8 cellular contexts compared by ENCODE assay signal in the genomic region with DNA sequence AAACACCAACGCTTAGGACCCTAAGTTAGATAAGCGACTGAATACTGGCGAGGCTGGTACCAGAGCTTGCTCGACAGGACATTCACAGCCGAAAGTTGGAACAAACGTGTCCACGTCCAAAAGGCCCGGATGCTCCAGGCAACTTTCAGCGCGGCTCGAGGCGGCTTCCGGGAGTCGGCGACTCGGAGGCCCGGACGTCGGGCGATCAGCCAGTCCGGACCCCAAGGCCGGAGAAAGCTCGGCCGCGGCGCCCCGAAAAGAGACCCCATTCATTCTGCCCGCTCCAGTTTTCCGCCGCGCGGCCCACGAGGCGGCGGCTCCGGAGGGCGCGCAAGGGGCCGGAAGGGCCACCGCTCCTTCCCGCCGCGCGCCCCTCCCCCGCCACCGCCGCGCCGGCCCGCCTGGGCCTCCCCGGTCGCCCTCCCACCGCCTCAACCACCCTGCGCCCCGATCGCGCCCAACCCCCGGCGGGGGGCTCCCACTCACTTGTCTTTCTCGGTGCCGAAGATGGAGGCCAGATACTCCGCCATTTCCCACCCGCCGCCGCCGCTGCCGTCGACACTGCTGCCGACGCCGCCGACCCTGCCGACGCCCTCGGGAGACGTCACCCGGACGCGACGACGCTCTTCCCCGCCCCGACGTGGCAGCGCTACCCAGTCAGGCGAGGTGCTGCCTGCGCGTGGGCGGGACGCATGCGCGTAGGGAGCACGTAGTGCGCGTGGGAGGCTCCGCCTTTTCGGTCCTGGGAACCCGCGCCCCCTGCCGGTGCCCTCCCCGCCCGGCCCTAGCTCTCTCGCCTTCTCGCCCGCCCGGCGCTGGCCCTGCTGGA. TPM values are rescaled to one million over a fixed set of nuclear protein-coding genes. Genes with fewer than 3 reads are reported as not detected.
DNase-seq lines count a peak whose midpoint lies in the region; ATAC-seq and TF ChIP-seq lines count a peak whose summit lies in the region.
"Not testable (repeated sequence)": the region's sequence is repeated elsewhere in the genome, so short reads cannot be mapped to it uniquely, and the experiment has no call there.

A gene with protein sequence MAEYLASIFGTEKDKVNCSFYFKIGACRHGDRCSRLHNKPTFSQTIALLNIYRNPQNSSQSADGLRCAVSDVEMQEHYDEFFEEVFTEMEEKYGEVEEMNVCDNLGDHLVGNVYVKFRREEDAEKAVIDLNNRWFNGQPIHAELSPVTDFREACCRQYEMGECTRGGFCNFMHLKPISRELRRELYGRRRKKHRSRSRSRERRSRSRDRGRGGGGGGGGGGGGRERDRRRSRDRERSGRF (minus strand): TSS at position 606 of the 829 bp plus-strand sequence. CDS start 76 bp downstream, at position 530.

- not testable (repeated sequence) for H3K4me1 Mint-ChIP-seq in activated B cell treated with CpG ODN at 0.5 μM for 24 hours

- H3F3A ChIP-seq in GM23248 (ENCODE audit: insufficient read depth) = not testable (repeated sequence)

- not testable (repeated sequence) for H3K79me2 ChIP-seq in GM23248 (ENCODE audit: insufficient read depth)

- not testable (repeated sequence) for H2AFZ ChIP-seq in GM23248

- CTCF ChIA-PET in activated B cell treated with CpG ODN at 0.5 μM for 24 hours (lab: Charles Lee) = not testable (repeated sequence)

- not testable (repeated sequence) for H3K36me3 Mint-ChIP-seq in activated B cell treated with CpG ODN at 0.5 μM for 24 hours (ENCODE audit: low read depth)

- H3K9me3 ChIP-seq in GM23248 (ENCODE audit: low read depth); breast epithelium; left ventricle myocardium inferior (replicated peaks): not testable (repeated sequence)

- H3K4me3 ChIP-seq in GM23248 = peak within 1 kb of the TSS; percentile 64
- peak within 1 kb of the TSS in 2 of 3 donors; percentile 64 to 65 for H3K4me3 ChIP-seq in breast epithelium
- peak within 1 kb of the TSS; percentile 73 for H3K4me3 ChIP-seq in left ventricle myocardium inferior

- H3K4me1 ChIP-seq in GM23248 (ENCODE audit: insufficient read depth); breast epithelium; left ventricle myocardium inferior: not testable (repeated sequence)

- H3K27ac ChIP-seq in GM23248 (peak within 1 kb of the TSS; percentile 57; the same call in 1 of the 2 replicates), breast epithelium (peak within 1 kb of the TSS; percentile 65 to 84), left ventricle myocardium inferior (replicated peaks) (peak within 1 kb of the TSS; percentile 82)

- H3K9ac ChIP-seq in GM23248 = peak within 1 kb of the TSS; percentile 83

- H3K27me3 Mint-ChIP-seq in activated B cell treated with CpG ODN at 0.5 μM for 24 hours = not testable (repeated sequence)

- not testable (repeated sequence) for H4K20me1 ChIP-seq in GM23248 (ENCODE audit: insufficient read depth)

- peak within 1 kb of the TSS; percentile 70 for H3K4me3 Mint-ChIP-seq in activated B cell treated with CpG ODN at 0.5 μM for 24 hours

- peak within 1 kb of the TSS; percentile 61 for H3K27ac Mint-ChIP-seq in activated B cell treated with CpG ODN at 0.5 μM for 24 hours

- H3K4me2 ChIP-seq in GM23248 (ENCODE audit: unreplicated experiment) = not testable (repeated sequence)

- H3K9me3 Mint-ChIP-seq in activated B cell treated with CpG ODN at 0.5 μM for 24 hours = not testable (repeated sequence)

- TF ChIP-seq POLR2A in breast epithelium (IDR thresholded peaks at IDR 0.05) = not testable (repeated sequence)

- POLR2A ChIA-PET in activated B cell treated with CpG ODN at 0.5 μM for 24 hours (lab: Charles Lee) = not testable (repeated sequence)

- not testable (repeated sequence) for H3K9me2 ChIP-seq in GM23248 (ENCODE audit: insufficient read depth)

- WGBS in GM23248 (ENCODE audit: low coverage in 1 of 2, low lambda C conversion rate in 2 of 2, missing lambda C conversion rate in 2 of 2), 2 experiments = no CpG with 5 or more reads among the region's 107 CpGs

- peak; percentile 55 for ATAC-seq in HG03558 (IDR thresholded peaks at IDR 0.05; ENCODE audit: extremely low read depth, unreplicated experiment)
- ATAC-seq in activated B cell treated with CpG ODN at 0.5 μM for 24 hours (ENCODE audit: low read depth) = peak; percentile 84
- ATAC-seq in stimulated activated naive CD8-positive, alpha-beta T cell treated with anti-CD3 and anti-CD28 coated beads, Interleukin-15, Interleukin-2, amounts not matched to agents 100 U/mL and 50 U/mL, for 24 hours = peak; percentile 91

- H3K36me3 ChIP-seq in GM23248 (ENCODE audit: low read depth); breast epithelium; left ventricle myocardium inferior: not testable (repeated sequence)

- intact Hi-C loops in activated B cell treated with CpG ODN at 0.5 μM for 24 hours (cut with micrococcal nuclease); breast epithelium (cut with DNase I; ENCODE audit: low total_unique reads); left ventricle myocardium inferior (cut with micrococcal nuclease): not testable (repeated sequence)

- DNase-seq in ELF-1 (ENCODE audit: low read depth, low spot score) (peak; percentile 24), GM23248 (peak; percentile 23), activated B cell treated with CpG ODN at 0.5 μM for 24 hours (peak; percentile 66), breast epithelium (ENCODE audit: low spot score in 2 of 2) (peak; percentile 53 to 62), left ventricle myocardium inferior (peak; percentile 77)
- DNase-seq in occipital lobe (lab: John Stamatoyannopoulos, UW) = not testable (repeated sequence)
- peak; percentile 64 for DNase-seq in stimulated activated naive CD8-positive, alpha-beta T cell treated with anti-CD3 and anti-CD28 coated beads, Interleukin-15, Interleukin-2, amounts not matched to agents 100 U/mL and 50 U/mL, for 24 hours

- in situ Hi-C loops in GM23248 (cut with MboI) = not testable (repeated sequence)

- TF ChIP-seq CTCF in activated B cell treated with CpG ODN at 0.5 μM for 24 hours (IDR thresholded peaks at IDR 0.05); breast epithelium (IDR thresholded peaks at IDR 0.05); left ventricle myocardium inferior (IDR thresholded peaks at IDR 0.05; ENCODE audit: borderline replicate concordance): not testable (repeated sequence)

- not testable (repeated sequence) for H3K27me3 ChIP-seq in GM23248 (replicated peaks; ENCODE audit: insufficient read depth); breast epithelium; left ventricle myocardium inferior (ENCODE audit: low read depth)

RNA-seq across cellular contexts. Expression of the gene that starts here (rescaled TPM):
- 12.3 and 19.0 TPM in 2 replicates for total RNA-seq in GM23248 (2014; rRNA removed; shearing (Covaris generic))
- polyA plus RNA-seq in GM23248 (2016; fragmentation: Nextera tagmentation; extraction: Ambion mirVana) = 90.3 and 90.5 TPM in 2 replicates
- total RNA-seq in activated B cell treated with CpG ODN at 0.5 μM for 24 hours (64.2 and 80.6 TPM in 2 replicates), breast epithelium (10 to 100 TPM; 43.0 to 66.9 (median 43.6) TPM), left ventricle myocardium inferior (20.6 TPM), occipital lobe (26.4 TPM)
